Comparison of ENCODE assay signal across 11 cellular contexts in the genomic region with DNA sequence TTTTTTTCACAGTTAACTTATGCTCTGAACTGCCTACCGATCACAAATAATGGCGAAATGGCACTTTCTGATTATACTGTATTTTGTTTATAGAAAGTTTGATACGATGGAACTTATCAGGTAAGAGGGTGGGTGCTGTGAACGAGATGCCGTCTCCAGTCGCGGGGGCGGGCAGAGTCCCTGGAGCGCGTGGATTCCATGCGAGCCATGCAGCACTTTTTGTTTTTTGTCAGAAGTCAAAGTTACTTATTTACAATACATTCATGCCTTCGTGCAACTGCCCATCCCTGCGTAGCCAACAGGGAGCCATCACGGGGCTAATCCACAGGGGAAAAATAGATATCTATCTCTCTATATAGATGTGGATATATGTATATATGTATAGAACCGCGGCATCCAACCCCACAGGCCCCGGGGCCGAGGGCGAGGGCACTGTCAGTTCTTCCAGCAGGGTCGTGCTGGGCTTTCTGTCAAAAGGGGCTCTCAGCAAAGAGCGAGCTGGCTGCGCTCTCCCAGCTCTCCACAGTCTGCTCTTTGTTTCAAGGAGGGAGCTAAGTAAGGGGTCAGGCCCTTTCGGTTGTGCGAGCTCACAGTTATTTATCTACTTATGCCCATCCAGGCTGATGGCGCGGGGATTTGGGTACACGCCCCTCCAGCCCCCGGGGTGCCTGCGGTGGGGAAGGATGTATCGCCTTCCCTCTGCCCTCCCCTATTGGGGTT. TPM values are rescaled to one million over a fixed set of nuclear protein-coding genes. Genes with fewer than 3 reads are reported as not detected.
A peak's percentile ranks its signal among the peaks of the same experiment; 100 is the strongest.
DNase-seq lines count a peak whose midpoint lies in the region; ATAC-seq, FAIRE-seq and TF ChIP-seq lines count a peak whose summit lies in the region.
"Had no signal": no experiment of that assay in that cellular context is flagged by ENCODE, and none has a peak within 500 bp of the region (broad histone marks: within the 10 kb centered on the region; RNA-seq: fewer than 3 reads in every experiment).

No MANE protein-coding gene starts in this region.

- peak overlapping the region; percentile 4 to 40 (median 37) for H3K4me3 ChIP-seq in mammary epithelial cell (replicated peaks in 1 of 3; ENCODE audit: insufficient read depth in 1 of 3, low read depth in 2 of 3, low read length in 3 of 3)
- H3K4me3 ChIP-seq in kidney (ENCODE audit: low read length in 2 of 2): no peak overlapping the region
- peak overlapping the region; percentile 69 to 71 for H3K4me3 ChIP-seq in stomach smooth muscle (ENCODE audit: low read length in 2 of 2)

- in situ Hi-C loops in mammary epithelial cell (cut with MboI; ENCODE audit: low sequenced_read_pairs in 2 of 2): no loop called here

- intact Hi-C loops in mammary epithelial cell (cut with micrococcal nuclease) (no loop called here), kidney (cut with DNase I) (no loop called here)

- H2AFZ ChIP-seq in mammary epithelial cell (ENCODE audit: low read depth, low read length): peak overlapping the region; percentile 53

- H3K9ac ChIP-seq in mammary epithelial cell (ENCODE audit: insufficient read depth, low read length) (no peak overlapping the region), kidney (ENCODE audit: low read length in 2 of 2) (no peak overlapping the region), stomach smooth muscle (ENCODE audit: low read length in 2 of 2) (no peak overlapping the region)

- CTCF ChIA-PET in mammary epithelial cell (lab: Charles Lee; ENCODE audit: low non-redundant PET): no interaction called here

- no peak for ATAC-seq in HG03378 (IDR thresholded peaks at IDR 0.05; ENCODE audit: unreplicated experiment)

- H3K9me3 ChIP-seq in mammary epithelial cell (replicated peaks; ENCODE audit: insufficient read depth, low read length) (no peaks in the 10 kb centered on the region), kidney (ENCODE audit: control insufficient read depth in 1 of 2, low read length in 2 of 2) (no peaks in the 10 kb centered on the region), stomach smooth muscle (ENCODE audit: control insufficient read depth in 2 of 2, low read length in 2 of 2) (no peaks in the 10 kb centered on the region)

- WGBS in mammary epithelial cell (ENCODE audit: low coverage, missing lambda C conversion rate): 30% methylated on average over 28 of the region's 30 CpGs

- FAIRE-seq in kidney (lab: Jason Lieb, UNC): no peak
- FAIRE-seq: colon had no signal

- peak; percentile 19 for DNase-seq in NCI-H2227 (lab: John Stamatoyannopoulos, UW; ENCODE audit: unreplicated experiment)
- no peak for DNase-seq in NCI-H2227 treated with DMSO at 0.1 percent for 48 hours (lab: John Stamatoyannopoulos, UW)
- DNase-seq in mammary epithelial cell: no peak
- peak; percentile 34 for DNase-seq in kidney
- no peak for DNase-seq in NCI-H748 treated with DMSO at 0.1 percent for 48 hours (lab: John Stamatoyannopoulos, UW)
- DNase-seq in NCI-H2171 (lab: John Stamatoyannopoulos, UW): no peak
- DNase-seq: activated CD4-positive, alpha-beta T cell treated with anti-CD3 and anti-CD28 coated beads, Interleukin-2, amount 50 U/mL, for 48 hours had no signal

- TF ChIP-seq CTCF in mammary epithelial cell (conservative IDR thresholded peaks at IDR 0.05 in 1 of 2, IDR thresholded peaks at IDR 0.05 in 1 of 2; ENCODE audit: extremely low read depth in 1 of 2, insufficient read depth in 1 of 2, low read depth in 1 of 2, low read length in 2 of 2) (no peak), kidney (IDR thresholded peaks at IDR 0.05; ENCODE audit: borderline replicate concordance, extremely low read depth, insufficient read depth) (no peak)

- peaks cover 18% of the 10 kb centered on the region for H3K4me1 ChIP-seq in mammary epithelial cell (ENCODE audit: insufficient read depth, low read length)
- H3K4me1 ChIP-seq in kidney (ENCODE audit: control insufficient read depth in 1 of 2, insufficient read depth in 1 of 2, low read depth in 1 of 2, low read length in 2 of 2): peaks cover 0 to 2% of the 10 kb centered on the region in 2 donors
- H3K4me1 ChIP-seq in stomach smooth muscle (ENCODE audit: control insufficient read depth, insufficient read depth, low read length): peaks cover 17% of the 10 kb centered on the region

- BruUV-seq in mammary epithelial cell (replicated peaks; lab: Mats Ljungman, UMichigan): no TSS peak

- no peaks in the 10 kb centered on the region for H4K20me1 ChIP-seq in mammary epithelial cell (ENCODE audit: insufficient read depth, low read length)

- peak overlapping the region; percentile 60 for H3K4me2 ChIP-seq in mammary epithelial cell (ENCODE audit: insufficient read depth, low read depth, low read length)

- H3K27me3 ChIP-seq in mammary epithelial cell (ENCODE audit: insufficient read depth, low read length) (peaks cover 42% of the 10 kb centered on the region), stomach smooth muscle (ENCODE audit: control insufficient read depth in 1 of 2, insufficient read depth in 2 of 2, low read length in 2 of 2) (peaks cover 42 to 44% of the 10 kb centered on the region in 2 donors)

- H3K27ac ChIP-seq in mammary epithelial cell (ENCODE audit: insufficient read depth, low read depth, low read length) (no peak overlapping the region), kidney (ENCODE audit: low read depth in 2 of 2, low read length in 2 of 2) (no peak overlapping the region), stomach smooth muscle (ENCODE audit: low read length) (no peak overlapping the region)
- H3K27ac ChIP-seq: 22Rv1 had no signal

- H3K79me2 ChIP-seq in mammary epithelial cell (ENCODE audit: insufficient read depth, low read length): no peaks in the 10 kb centered on the region

- dilution Hi-C loops in mammary epithelial cell (cut with HindIII; ENCODE audit: low sequenced_read_pairs): no loop called here

- H3K36me3 ChIP-seq in mammary epithelial cell (ENCODE audit: insufficient read depth, low read length): no peaks in the 10 kb centered on the region
- H3K36me3 ChIP-seq in kidney (ENCODE audit: control insufficient read depth in 1 of 2, insufficient read depth in 2 of 2, low read length in 2 of 2): no peaks in the 10 kb centered on the region
- H3K36me3 ChIP-seq in stomach smooth muscle (ENCODE audit: control insufficient read depth in 2 of 2, insufficient read depth in 2 of 2, low read length in 2 of 2): no peaks in the 10 kb centered on the region

RNA-seq across cellular contexts. Expression of a gene that starts 3.4 kb away (rescaled TPM):
- total RNA-seq in mammary epithelial cell (not detected), kidney (not detected)
- polyA plus RNA-seq in mammary epithelial cell (not detected), kidney (ENCODE audit: insufficient read depth, low read depth, low replicate concordance) (not detected)
- not detected for polyA minus RNA-seq in mammary epithelial cell

Comparison
In these comparisons a context has a peak if more than half of its experiments do, and no peak if none do; other contexts are left out.
1. DNase-seq: peak in NCI-H2227 (single experiment) and kidney (single experiment); none in NCI-H2227 treated with DMSO at 0.1 percent for 48 hours (single experiment), mammary epithelial cell (single experiment), NCI-H748 treated with DMSO at 0.1 percent for 48 hours (single experiment) and NCI-H2171 (single experiment).
2. H3K4me3 ChIP-seq: peak in mammary epithelial cell (3 of 3) and stomach smooth muscle (2 of 2); none in kidney (0 of 2).